Comparison of ENCODE assay signal across 2 cellular contexts in genomic region chr7:12945901-12946300, GRCh38.
TF ChIP-seq lines count a peak whose summit lies in the region.

No MANE protein-coding gene starts in this region.

TF ChIP-seq in A549, 52 proteins besides CTCF, POLR2A, EP300 and RAD21 (continued from another document):
- TF ChIP-seq, protein P1, sequence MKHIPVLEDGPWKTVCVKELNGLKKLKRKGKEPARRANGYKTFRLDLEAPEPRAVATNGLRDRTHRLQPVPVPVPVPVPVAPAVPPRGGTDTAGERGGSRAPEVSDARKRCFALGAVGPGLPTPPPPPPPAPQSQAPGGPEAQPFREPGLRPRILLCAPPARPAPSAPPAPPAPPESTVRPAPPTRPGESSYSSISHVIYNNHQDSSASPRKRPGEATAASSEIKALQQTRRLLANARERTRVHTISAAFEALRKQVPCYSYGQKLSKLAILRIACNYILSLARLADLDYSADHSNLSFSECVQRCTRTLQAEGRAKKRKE (CRISPR knock-in tag; IDR thresholded peaks at IDR 0.05; ENCODE audit: low read depth) = no peak
- TF ChIP-seq, protein P2, sequence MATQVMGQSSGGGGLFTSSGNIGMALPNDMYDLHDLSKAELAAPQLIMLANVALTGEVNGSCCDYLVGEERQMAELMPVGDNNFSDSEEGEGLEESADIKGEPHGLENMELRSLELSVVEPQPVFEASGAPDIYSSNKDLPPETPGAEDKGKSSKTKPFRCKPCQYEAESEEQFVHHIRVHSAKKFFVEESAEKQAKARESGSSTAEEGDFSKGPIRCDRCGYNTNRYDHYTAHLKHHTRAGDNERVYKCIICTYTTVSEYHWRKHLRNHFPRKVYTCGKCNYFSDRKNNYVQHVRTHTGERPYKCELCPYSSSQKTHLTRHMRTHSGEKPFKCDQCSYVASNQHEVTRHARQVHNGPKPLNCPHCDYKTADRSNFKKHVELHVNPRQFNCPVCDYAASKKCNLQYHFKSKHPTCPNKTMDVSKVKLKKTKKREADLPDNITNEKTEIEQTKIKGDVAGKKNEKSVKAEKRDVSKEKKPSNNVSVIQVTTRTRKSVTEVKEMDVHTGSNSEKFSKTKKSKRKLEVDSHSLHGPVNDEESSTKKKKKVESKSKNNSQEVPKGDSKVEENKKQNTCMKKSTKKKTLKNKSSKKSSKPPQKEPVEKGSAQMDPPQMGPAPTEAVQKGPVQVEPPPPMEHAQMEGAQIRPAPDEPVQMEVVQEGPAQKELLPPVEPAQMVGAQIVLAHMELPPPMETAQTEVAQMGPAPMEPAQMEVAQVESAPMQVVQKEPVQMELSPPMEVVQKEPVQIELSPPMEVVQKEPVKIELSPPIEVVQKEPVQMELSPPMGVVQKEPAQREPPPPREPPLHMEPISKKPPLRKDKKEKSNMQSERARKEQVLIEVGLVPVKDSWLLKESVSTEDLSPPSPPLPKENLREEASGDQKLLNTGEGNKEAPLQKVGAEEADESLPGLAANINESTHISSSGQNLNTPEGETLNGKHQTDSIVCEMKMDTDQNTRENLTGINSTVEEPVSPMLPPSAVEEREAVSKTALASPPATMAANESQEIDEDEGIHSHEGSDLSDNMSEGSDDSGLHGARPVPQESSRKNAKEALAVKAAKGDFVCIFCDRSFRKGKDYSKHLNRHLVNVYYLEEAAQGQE (IDR thresholded peaks at IDR 0.05) = no peak
- TF ChIP-seq MAZ (IDR thresholded peaks at IDR 0.05; ENCODE audit: borderline replicate concordance, low read depth, low read length) (no peak), TP53 (CRISPR knock-in tag; IDR thresholded peaks at IDR 0.05) (no peak)

TF ChIP-seq in HCT116, 20 proteins besides CTCF, POLR2A, EP300 and RAD21 (continued from another document):
- TF ChIP-seq, protein P2 (IDR thresholded peaks at IDR 0.05; ENCODE audit: low read depth) = no peak
- no peak for TF ChIP-seq TCF7L2 (IDR thresholded peaks at IDR 0.05; ENCODE audit: borderline replicate concordance, extremely low read depth, insufficient read depth, insufficient read length)
- TF ChIP-seq EZH2 (IDR thresholded peaks at IDR 0.05) = no peak
- no peak for TF ChIP-seq SIN3A (IDR thresholded peaks at IDR 0.05; ENCODE audit: low read depth)
- TF ChIP-seq SRF (IDR thresholded peaks at IDR 0.05; ENCODE audit: low read depth) = no peak
- TF ChIP-seq FOSL1 (IDR thresholded peaks at IDR 0.05; ENCODE audit: low read depth) = no peak
- TF ChIP-seq ZBTB33 (IDR thresholded peaks at IDR 0.05; ENCODE audit: extremely low read depth, insufficient replicate concordance, low read length) = no peak
- no peak for TF ChIP-seq ELF1 (IDR thresholded peaks at IDR 0.05; ENCODE audit: borderline replicate concordance, low read depth)
- TF ChIP-seq ATF3 (IDR thresholded peaks at IDR 0.05) = no peak
- no peak for TF ChIP-seq ZFX (IDR thresholded peaks at IDR 0.05)
- no peak for TF ChIP-seq YY1 (IDR thresholded peaks at IDR 0.05; ENCODE audit: extremely low read depth, insufficient replicate concordance, low read depth, low read length)
- TF ChIP-seq CBX3 (IDR thresholded peaks at IDR 0.05; ENCODE audit: low read depth) = no peak
- no peak for TF ChIP-seq ZNF274 (IDR thresholded peaks at IDR 0.05; ENCODE audit: low read depth, low read length)
- TF ChIP-seq CEBPB (IDR thresholded peaks at IDR 0.05; ENCODE audit: low read depth) = no peak
- TF ChIP-seq POLR2AphosphoS5 (IDR thresholded peaks at IDR 0.05; ENCODE audit: low read depth, low read length) = no peak
